In genomic region chr4:73055241-73055897, GRCh38 we compare ENCODE assay signal across 10 cellular contexts.
DNase-seq lines count a peak whose midpoint lies in the region; ATAC-seq lines count a peak whose summit lies in the region.
"Had no signal": no experiment of that assay in that cellular context is flagged by ENCODE, and none has a peak within 500 bp of the region (broad histone marks: within the 10 kb centered on the region; RNA-seq: fewer than 3 reads in every experiment).

No MANE protein-coding gene starts in this region.

- DNase-seq in foreskin melanocyte (peak; percentile 36), putamen (ENCODE audit: low spot score) (no peak), NCI-H524 (lab: John Stamatoyannopoulos, UW) (no peak), cortex of kidney (lab: John Stamatoyannopoulos, UW) (no peak), EL (no peak)
- DNase-seq: activated naive CD4-positive, alpha-beta T cell treated with anti-CD3 and anti-CD28 coated beads, Interleukin-2, amount 50 U/mL, for 16 hours; upper lobe of right lung had no signal

- ATAC-seq in GM18867 (IDR thresholded peaks at IDR 0.05; ENCODE audit: unreplicated experiment): peak; percentile 93
- peak; percentile 76 for ATAC-seq in GM21528 (IDR thresholded peaks at IDR 0.05; ENCODE audit: low FRiP score, unreplicated experiment)
- ATAC-seq in HG03342 (IDR thresholded peaks at IDR 0.05; ENCODE audit: unreplicated experiment): peak; percentile 88
- ATAC-seq: upper lobe of right lung had no signal
